ENCODE assay signal across 17 cellular contexts in the genomic region with DNA sequence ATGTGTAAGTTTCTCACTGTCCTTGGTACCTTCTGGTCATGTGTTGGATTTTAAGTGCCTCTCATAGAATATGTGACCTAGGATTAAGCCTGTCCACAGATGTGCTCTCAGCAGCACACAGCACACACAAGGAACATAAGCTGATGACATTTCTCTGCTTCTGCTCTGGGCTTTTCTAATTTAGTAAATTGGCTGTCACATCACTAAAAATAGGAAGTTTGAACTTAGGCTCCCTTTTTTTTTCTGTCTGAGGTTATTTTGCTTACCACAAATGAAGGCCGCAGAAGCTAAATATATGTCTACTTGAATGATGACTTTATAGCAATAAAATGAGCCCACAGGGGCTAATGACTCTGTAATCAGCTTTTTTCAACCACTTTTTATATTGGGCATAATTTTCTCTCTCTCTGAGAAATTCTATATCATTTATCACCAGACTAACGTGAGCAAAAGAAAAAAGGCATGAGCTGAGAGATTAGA.
A peak's percentile ranks its signal among the peaks of the same experiment; 100 is the strongest.
DNase-seq lines count a peak whose midpoint lies in the region; ATAC-seq and TF ChIP-seq lines count a peak whose summit lies in the region.
"Had no signal": no experiment of that assay in that cellular context is flagged by ENCODE, and none has a peak within 500 bp of the region (broad histone marks: within the 10 kb centered on the region; RNA-seq: fewer than 3 reads in every experiment).

No MANE protein-coding gene starts in this region.

- no peak for TF ChIP-seq CTCF in OCI-LY7 (conservative IDR thresholded peaks at IDR 0.05; ENCODE audit: low read length)
- no peak for TF ChIP-seq CTCF in smooth muscle cell (IDR thresholded peaks at IDR 0.05; ENCODE audit: borderline replicate concordance, insufficient read depth, poor library complexity, severe bottlenecking)
- TF ChIP-seq CTCF in psoas muscle (IDR thresholded peaks at IDR 0.05), result no peak

- WGBS in smooth muscle cell (ENCODE audit: low lambda C conversion rate), result 36% methylated on average over 2 of the region's 2 CpGs
- 54 to 57% (median 55%) methylated on average over 2 of the region's 2 CpGs for WGBS in psoas muscle, 3 donors

- H3K27me3 ChIP-seq in smooth muscle cell (ENCODE audit: low read depth) (peaks cover 8% of the 10 kb centered on the region), psoas muscle (ENCODE audit: insufficient read depth in 3 of 3, low read length in 2 of 3) (no peaks in the 10 kb centered on the region)
- H3K27me3 ChIP-seq: uterus had no signal

- H3K4me1 ChIP-seq in OCI-LY7 (ENCODE audit: insufficient read depth, low read length, poor library complexity, severe bottlenecking), result peaks cover 21% of the 10 kb centered on the region
- no peaks in the 10 kb centered on the region for H3K4me1 ChIP-seq in smooth muscle cell (ENCODE audit: low read depth)
- H3K4me1 ChIP-seq in psoas muscle, result no peaks in the 10 kb centered on the region
- H3K4me1 ChIP-seq: left ventricle myocardium inferior, uterus had no signal

- no peak overlapping the region for H3K9ac ChIP-seq in smooth muscle cell (ENCODE audit: low read depth)

- H3K4me2 ChIP-seq in OCI-LY7 (ENCODE audit: low read length) (peak overlapping the region; percentile 47), smooth muscle cell (peak overlapping the region; percentile 37)

- POLR2A ChIA-PET in OCI-LY7 (lab: Charles Lee), result interaction anchor here (1.2 to 1.3 kb wide), 2 partner anchors 18 to 146 kb away, joined by 3 to 6 read pairs; no protein-coding TSS in a partner anchor

- ATAC-seq in GM19351 (IDR thresholded peaks at IDR 0.05; ENCODE audit: unreplicated experiment) (peak; percentile 53), psoas muscle (no peak)
- ATAC-seq: Right ventricle myocardium inferior had no signal

- BruUV-seq in OCI-LY7 (replicated peaks; lab: Mats Ljungman, UMichigan), result no TSS peak

- intact Hi-C loops in OCI-LY7 (cut with micrococcal nuclease; ENCODE audit: unreplicated experiment) (loop anchor here (5.0 kb wide), 1 partner anchor 151 kb away; the partner anchor contains the start of gene KLHL14), psoas muscle (cut with DNase I) (no loop called here)

- H3K27ac ChIP-seq in OCI-LY7 (ENCODE audit: low read depth, low read length, poor library complexity, severe bottlenecking) (no peak overlapping the region), smooth muscle cell (ENCODE audit: low read depth) (peak overlapping the region; percentile 70), psoas muscle (no peak overlapping the region)
- H3K27ac ChIP-seq: C4-2B, left ventricle myocardium inferior, uterus had no signal

- H3K9me2 ChIP-seq in OCI-LY7 (ENCODE audit: insufficient read depth, low read length), result no peaks in the 10 kb centered on the region

- DNase-seq in LHCN-M2 (ENCODE audit: low read depth) (peak; percentile 31), OCI-LY7 (ENCODE audit: low spot score) (peak; percentile 31), smooth muscle cell (lab: John Stamatoyannopoulos, UW; ENCODE audit: unreplicated experiment) (no peak), psoas muscle (no peak), DMS153 treated with DMSO at 0.1 percent for 48 hours (lab: John Stamatoyannopoulos, UW; ENCODE audit: unreplicated experiment) (no peak), mesenteric fat pad (ENCODE audit: low spot score) (no peak)
- DNase-seq: activated naive CD4-positive, alpha-beta T cell; left ventricle myocardium inferior; NCI-H1417 treated with DMSO at 0.1 percent for 48 hours; NCI-H510A treated with DMSO at 0.1 percent for 48 hours; nephron progenitor cell; retina; stimulated activated CD4-positive, alpha-beta T cell treated with anti-CD3 and anti-CD28 coated beads, Interleukin-4, amount 100 ng/mL, for 1 hour; uterus had no signal

- no peak overlapping the region for H3K4me3 ChIP-seq in OCI-LY7 (ENCODE audit: low read depth, low read length, poor library complexity, severe bottlenecking)
- no peak overlapping the region for H3K4me3 ChIP-seq in smooth muscle cell
- no peak overlapping the region for H3K4me3 ChIP-seq in psoas muscle
- H3K4me3 ChIP-seq: left ventricle myocardium inferior, uterus had no signal

- H4K20me1 ChIP-seq in OCI-LY7 (ENCODE audit: insufficient read depth, low read length), result no peaks in the 10 kb centered on the region
- H4K20me1 ChIP-seq in smooth muscle cell (ENCODE audit: low read depth), result no peaks in the 10 kb centered on the region

- peaks cover 7% of the 10 kb centered on the region for H3F3A ChIP-seq in smooth muscle cell (ENCODE audit: low read depth)

- CTCF ChIA-PET in OCI-LY7 (lab: Charles Lee; ENCODE audit: unreplicated experiment), result no interaction called here

- H3K79me2 ChIP-seq in OCI-LY7 (ENCODE audit: insufficient read depth, low read depth, low read length) (no peaks in the 10 kb centered on the region), smooth muscle cell (ENCODE audit: low read depth) (no peaks in the 10 kb centered on the region)

- no peaks in the 10 kb centered on the region for H3K9me3 ChIP-seq in OCI-LY7 (ENCODE audit: low read length)
- H3K9me3 ChIP-seq in smooth muscle cell (replicated peaks; ENCODE audit: low read depth), result no peaks in the 10 kb centered on the region
- H3K9me3 ChIP-seq in psoas muscle, result no peaks in the 10 kb centered on the region
- H3K9me3 ChIP-seq: left ventricle myocardium inferior, uterus had no signal

- H2AFZ ChIP-seq in OCI-LY7 (ENCODE audit: low read length) (peak overlapping the region; percentile 79), smooth muscle cell (ENCODE audit: low read depth) (no peak overlapping the region)

- H3K36me3 ChIP-seq in OCI-LY7 (ENCODE audit: insufficient read depth, low read length) (no peaks in the 10 kb centered on the region), smooth muscle cell (ENCODE audit: low read depth) (no peaks in the 10 kb centered on the region), psoas muscle (ENCODE audit: insufficient read depth in 1 of 2, low read depth in 1 of 2) (no peaks in the 10 kb centered on the region)
- H3K36me3 ChIP-seq: left ventricle myocardium inferior, uterus had no signal

Comparison
In these comparisons a context has a peak if more than half of its experiments do, and no peak if none do; other contexts are left out.
1. DNase-seq: peak in LHCN-M2 (single experiment) and OCI-LY7 (single experiment); none in smooth muscle cell (single experiment), psoas muscle (0 of 2), DMS153 treated with DMSO at 0.1 percent for 48 hours (single experiment) and mesenteric fat pad (single experiment).